ENCODE assay signal across 1 cellular context in genomic region chr1:224387943-224388342, GRCh38.
TF ChIP-seq lines count a peak whose summit lies in the region.

No MANE protein-coding gene starts in this region.

TF ChIP-seq in GM23338, 12 proteins besides CTCF, POLR2A, EP300 and RAD21:
- TF ChIP-seq STAT1 (IDR thresholded peaks at IDR 0.05; ENCODE audit: unreplicated experiment) (no peak), CREB1 (CRISPR knock-in tag; IDR thresholded peaks at IDR 0.05; ENCODE audit: low read depth) (no peak), ZNF114 (CRISPR knock-in tag; IDR thresholded peaks at IDR 0.05) (no peak), EZH2phosphoT487 (IDR thresholded peaks at IDR 0.05; ENCODE audit: unreplicated experiment) (no peak), NANOG (IDR thresholded peaks at IDR 0.05; ENCODE audit: borderline replicate concordance) (no peak), REST (IDR thresholded peaks at IDR 0.05; ENCODE audit: unreplicated experiment) (no peak), ZNF462 (CRISPR knock-in tag; IDR thresholded peaks at IDR 0.05) (no peak), JUNB (IDR thresholded peaks at IDR 0.05; ENCODE audit: unreplicated experiment) (no peak), EZH2 (IDR thresholded peaks at IDR 0.05; ENCODE audit: low read depth, unreplicated experiment) (no peak), POLR2AphosphoS5 (IDR thresholded peaks at IDR 0.05; ENCODE audit: low read depth) (no peak), ZNF331 (CRISPR knock-in tag; IDR thresholded peaks at IDR 0.05; ENCODE audit: low read depth) (no peak)
- TF ChIP-seq, protein P1, sequence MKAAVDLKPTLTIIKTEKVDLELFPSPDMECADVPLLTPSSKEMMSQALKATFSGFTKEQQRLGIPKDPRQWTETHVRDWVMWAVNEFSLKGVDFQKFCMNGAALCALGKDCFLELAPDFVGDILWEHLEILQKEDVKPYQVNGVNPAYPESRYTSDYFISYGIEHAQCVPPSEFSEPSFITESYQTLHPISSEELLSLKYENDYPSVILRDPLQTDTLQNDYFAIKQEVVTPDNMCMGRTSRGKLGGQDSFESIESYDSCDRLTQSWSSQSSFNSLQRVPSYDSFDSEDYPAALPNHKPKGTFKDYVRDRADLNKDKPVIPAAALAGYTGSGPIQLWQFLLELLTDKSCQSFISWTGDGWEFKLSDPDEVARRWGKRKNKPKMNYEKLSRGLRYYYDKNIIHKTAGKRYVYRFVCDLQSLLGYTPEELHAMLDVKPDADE (IDR thresholded peaks at IDR 0.05), result no peak
